1 cellular context compared by ENCODE assay signal in the genomic region with DNA sequence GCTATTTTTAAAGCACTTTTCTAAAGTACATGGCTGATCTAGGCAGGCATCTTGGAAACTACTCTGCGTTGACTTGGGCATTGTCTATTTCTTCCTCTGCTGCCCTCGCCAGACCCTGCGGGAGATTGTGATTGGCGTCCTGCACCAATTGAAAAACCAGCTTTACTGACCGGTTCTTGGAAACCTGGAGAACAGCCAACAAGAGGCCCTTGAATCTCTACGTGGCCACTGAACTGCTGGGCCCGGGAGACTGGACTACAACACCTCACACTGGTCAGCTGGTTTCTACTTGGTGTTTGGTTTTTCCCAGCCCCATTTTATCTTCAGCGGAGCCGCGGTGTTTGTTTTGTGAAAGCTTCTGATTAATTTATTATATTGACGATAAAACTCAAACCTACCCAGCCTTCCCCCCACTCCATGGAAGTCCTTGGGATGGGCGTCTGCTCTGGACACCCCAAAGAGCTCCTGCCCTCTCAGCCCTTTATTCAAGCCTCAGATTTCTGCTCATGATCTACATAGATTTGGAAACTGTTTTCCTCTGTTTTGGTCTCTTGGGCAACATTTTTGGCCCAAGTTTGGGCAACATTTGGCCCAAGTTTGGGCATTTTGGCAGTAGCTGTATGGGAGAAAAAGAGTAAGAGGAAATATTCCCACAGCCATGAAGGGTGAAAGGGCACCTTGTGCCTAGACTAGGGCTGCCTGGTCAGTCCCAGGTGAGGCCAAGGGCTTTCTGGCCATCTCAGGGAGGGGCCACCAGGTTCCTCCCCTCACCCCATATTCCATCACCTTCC.
TF ChIP-seq lines count a peak whose summit lies in the region.

No MANE protein-coding gene starts in this region.

TF ChIP-seq in HEK293, 187 proteins besides CTCF, POLR2A, EP300 and RAD21:
- TF ChIP-seq, protein P1, sequence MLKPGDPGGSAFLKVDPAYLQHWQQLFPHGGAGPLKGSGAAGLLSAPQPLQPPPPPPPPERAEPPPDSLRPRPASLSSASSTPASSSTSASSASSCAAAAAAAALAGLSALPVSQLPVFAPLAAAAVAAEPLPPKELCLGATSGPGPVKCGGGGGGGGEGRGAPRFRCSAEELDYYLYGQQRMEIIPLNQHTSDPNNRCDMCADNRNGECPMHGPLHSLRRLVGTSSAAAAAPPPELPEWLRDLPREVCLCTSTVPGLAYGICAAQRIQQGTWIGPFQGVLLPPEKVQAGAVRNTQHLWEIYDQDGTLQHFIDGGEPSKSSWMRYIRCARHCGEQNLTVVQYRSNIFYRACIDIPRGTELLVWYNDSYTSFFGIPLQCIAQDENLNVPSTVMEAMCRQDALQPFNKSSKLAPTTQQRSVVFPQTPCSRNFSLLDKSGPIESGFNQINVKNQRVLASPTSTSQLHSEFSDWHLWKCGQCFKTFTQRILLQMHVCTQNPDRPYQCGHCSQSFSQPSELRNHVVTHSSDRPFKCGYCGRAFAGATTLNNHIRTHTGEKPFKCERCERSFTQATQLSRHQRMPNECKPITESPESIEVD (tag by site-specific recombination; IDR thresholded peaks at IDR 0.05), result no peak
- TF ChIP-seq ZXDB (tag by site-specific recombination; IDR thresholded peaks at IDR 0.05) (no peak), ZNF223 (tag by site-specific recombination; IDR thresholded peaks at IDR 0.05) (no peak), ZBTB21 (tag by site-specific recombination; IDR thresholded peaks at IDR 0.05) (no peak), ZNF155 (tag by site-specific recombination; IDR thresholded peaks at IDR 0.05) (no peak), ZNF184 (tag by site-specific recombination; IDR thresholded peaks at IDR 0.05) (no peak), MEIS1 (CRISPR knock-in tag; IDR thresholded peaks at IDR 0.05; ENCODE audit: borderline replicate concordance) (no peak), ZNF600 (tag by site-specific recombination; IDR thresholded peaks at IDR 0.05) (peak; percentile 33; the same call in 1 of the 2 replicates), ZNF324 (tag by site-specific recombination; IDR thresholded peaks at IDR 0.05) (no peak), ZBTB8A (tag by site-specific recombination; IDR thresholded peaks at IDR 0.05) (peak; percentile 68), ZSCAN23 (tag by site-specific recombination; IDR thresholded peaks at IDR 0.05) (no peak), ZNF426 (tag by site-specific recombination; IDR thresholded peaks at IDR 0.05) (no peak), BCL11A (tag by site-specific recombination; IDR thresholded peaks at IDR 0.05; ENCODE audit: low read depth) (no peak)
- TF ChIP-seq, protein P2, sequence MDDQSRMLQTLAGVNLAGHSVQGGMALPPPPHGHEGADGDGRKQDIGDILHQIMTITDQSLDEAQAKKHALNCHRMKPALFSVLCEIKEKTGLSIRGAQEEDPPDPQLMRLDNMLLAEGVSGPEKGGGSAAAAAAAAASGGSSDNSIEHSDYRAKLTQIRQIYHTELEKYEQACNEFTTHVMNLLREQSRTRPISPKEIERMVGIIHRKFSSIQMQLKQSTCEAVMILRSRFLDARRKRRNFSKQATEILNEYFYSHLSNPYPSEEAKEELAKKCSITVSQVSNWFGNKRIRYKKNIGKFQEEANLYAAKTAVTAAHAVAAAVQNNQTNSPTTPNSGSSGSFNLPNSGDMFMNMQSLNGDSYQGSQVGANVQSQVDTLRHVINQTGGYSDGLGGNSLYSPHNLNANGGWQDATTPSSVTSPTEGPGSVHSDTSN (CRISPR knock-in tag; IDR thresholded peaks at IDR 0.05), result no peak
TF ChIP-seq in HEK293: peak in this region for 2.
